In genomic region chr5:119537704-119538103, GRCh38 we compare ENCODE assay signal across 10 cellular contexts.
DNase-seq lines count a peak whose midpoint lies in the region; ATAC-seq, FAIRE-seq and TF ChIP-seq lines count a peak whose summit lies in the region.
"Had no signal": no experiment of that assay in that cellular context is flagged by ENCODE, and none has a peak within 500 bp of the region (broad histone marks: within the 10 kb centered on the region; RNA-seq: fewer than 3 reads in every experiment).

No MANE protein-coding gene starts in this region.

- ATAC-seq in HG03280 (IDR thresholded peaks at IDR 0.05; ENCODE audit: unreplicated experiment), result peak; percentile 98
- no peak for ATAC-seq in left colon

- no peak overlapping the region for H3K4me3 Mint-ChIP-seq in activated naive CD4-positive, alpha-beta T cell treated with anti-CD3 and anti-CD28 coated beads, Interleukin-2, amount 10 ng/mL, durations not matched to agents 7 days and 5 days

- H3K9me1 ChIP-seq in endothelial cell of umbilical vein (replicated peaks; ENCODE audit: control insufficient read depth, extremely low read depth, insufficient read depth, low read length), result no peaks in the 10 kb centered on the region

- no peaks in the 10 kb centered on the region for H4K20me1 ChIP-seq in endothelial cell of umbilical vein (replicated peaks; ENCODE audit: control insufficient read depth, extremely low read depth, insufficient read depth, low read length)

- H3K4me1 Mint-ChIP-seq in activated naive CD4-positive, alpha-beta T cell treated with anti-CD3 and anti-CD28 coated beads, Interleukin-2, amount 10 ng/mL, durations not matched to agents 7 days and 5 days, result no peaks in the 10 kb centered on the region

- H2AFZ ChIP-seq in endothelial cell of umbilical vein (ENCODE audit: low read depth, low read length), result no peak overlapping the region

- dilution Hi-C loops in endothelial cell of umbilical vein (cut with MboI; ENCODE audit: extremely low pct_ligation_motif_present, low sequenced_read_pairs), result no loop called here

- CTCF ChIA-PET in endothelial cell of umbilical vein (lab: Charles Lee), result interaction anchor here (1.0 to 1.9 kb wide), 6 partner anchors 8 to 67 kb away, joined by 3 to 8 read pairs (median 4); no protein-coding TSS in a partner anchor
- CTCF ChIA-PET in activated naive CD4-positive, alpha-beta T cell treated with anti-CD3 and anti-CD28 coated beads, Interleukin-2, amount 10 ng/mL, durations not matched to agents 7 days and 5 days (lab: Charles Lee), result no interaction called here

- H3K27me3 ChIP-seq in endothelial cell of umbilical vein (ENCODE audit: control insufficient read depth in 2 of 2, insufficient read depth in 2 of 2, low read length in 2 of 2) (no peaks in the 10 kb centered on the region), spleen (replicated peaks in 1 of 7) (no peaks in the 10 kb centered on the region)
- H3K27me3 ChIP-seq: adrenal gland had no signal

- no peak for TF ChIP-seq POLR2A in GM12892 (IDR thresholded peaks at IDR 0.05; ENCODE audit: low read depth, low read length)
- no peak for TF ChIP-seq POLR2A in endothelial cell of umbilical vein (IDR thresholded peaks at IDR 0.05; ENCODE audit: low read depth, low read length)
- no peak for TF ChIP-seq POLR2A in spleen (IDR thresholded peaks at IDR 0.05)

- no peaks in the 10 kb centered on the region for H3K27me3 Mint-ChIP-seq in activated naive CD4-positive, alpha-beta T cell treated with anti-CD3 and anti-CD28 coated beads, Interleukin-2, amount 10 ng/mL, durations not matched to agents 7 days and 5 days

- H3K36me3 Mint-ChIP-seq in activated naive CD4-positive, alpha-beta T cell treated with anti-CD3 and anti-CD28 coated beads, Interleukin-2, amount 10 ng/mL, durations not matched to agents 7 days and 5 days, result peaks cover 10% of the 10 kb centered on the region

- H3K27ac Mint-ChIP-seq in activated naive CD4-positive, alpha-beta T cell treated with anti-CD3 and anti-CD28 coated beads, Interleukin-2, amount 10 ng/mL, durations not matched to agents 7 days and 5 days, result no peak overlapping the region

- H3K9me3 Mint-ChIP-seq in activated naive CD4-positive, alpha-beta T cell treated with anti-CD3 and anti-CD28 coated beads, Interleukin-2, amount 10 ng/mL, durations not matched to agents 7 days and 5 days, result no peaks in the 10 kb centered on the region

- WGBS in spleen, 5 donors, result 45 to 71% (median 66%) methylated on average over 2 of the region's 2 CpGs

- H3K4me1 ChIP-seq in endothelial cell of umbilical vein (ENCODE audit: control insufficient read depth, extremely low read depth, insufficient read depth, low read length) (peaks cover 4% of the 10 kb centered on the region), spleen (no peaks in the 10 kb centered on the region)
- H3K4me1 ChIP-seq: adrenal gland had no signal

- TF ChIP-seq CTCF in GM20000 (IDR thresholded peaks at IDR 0.05; ENCODE audit: extremely low read depth, missing control alignments), result no peak
- no peak for TF ChIP-seq CTCF in endothelial cell of umbilical vein (IDR thresholded peaks at IDR 0.05; ENCODE audit: extremely low read depth in 1 of 2, insufficient read depth in 1 of 2, low read depth in 1 of 2, low read length in 2 of 2)
- TF ChIP-seq CTCF in spleen (IDR thresholded peaks at IDR 0.05 in 8 of 11, conservative IDR thresholded peaks at IDR 0.05 in 3 of 11), result no peak

- H3K79me2 ChIP-seq in endothelial cell of umbilical vein (ENCODE audit: control insufficient read depth, insufficient read depth, low read length), result no peaks in the 10 kb centered on the region

- no peak overlapping the region for H3K9ac ChIP-seq in endothelial cell of umbilical vein (replicated peaks; ENCODE audit: extremely low read depth, insufficient read depth, low read length)

- H3K27ac ChIP-seq in endothelial cell of umbilical vein (ENCODE audit: insufficient read depth, low read depth, low read length) (no peak overlapping the region), spleen (no peak overlapping the region)
- H3K27ac ChIP-seq: adrenal gland, left ventricle myocardium inferior had no signal

- FAIRE-seq in GM12892 (lab: Jason Lieb, UNC), result peak; percentile 87
- peak; percentile 93 for FAIRE-seq in endothelial cell of umbilical vein (lab: Jason Lieb, UNC)

- H3K4me3 ChIP-seq in endothelial cell of umbilical vein (replicated peaks in 1 of 3; ENCODE audit: insufficient read depth in 1 of 3, low read depth in 1 of 3, low read length in 3 of 3) (no peak overlapping the region), spleen (no peak overlapping the region)
- H3K4me3 ChIP-seq: adrenal gland, left ventricle myocardium inferior had no signal

- H3K36me3 ChIP-seq in endothelial cell of umbilical vein (ENCODE audit: control insufficient read depth in 2 of 2, extremely low read depth in 1 of 2, insufficient read depth in 2 of 2, low read length in 2 of 2) (peaks cover 1 to 3% of the 10 kb centered on the region in 2 experiments), spleen (peaks cover 5 to 95% (median 35%) of the 10 kb centered on the region in 6 donors)

- intact Hi-C loops in endothelial cell of umbilical vein (cut with micrococcal nuclease) (no loop called here), left colon (cut with DNase I, micrococcal nuclease) (no loop called here), spleen (cut with DNase I; ENCODE audit: low total_unique reads) (no loop called here)

- no peak overlapping the region for H3K4me2 ChIP-seq in endothelial cell of umbilical vein (ENCODE audit: insufficient read depth, low read length)

- BruUV-seq in endothelial cell of umbilical vein (replicated peaks; lab: Mats Ljungman, UMichigan), result no TSS peak

- H3K9me3 ChIP-seq in endothelial cell of umbilical vein (replicated peaks; ENCODE audit: control insufficient read depth, insufficient read depth, low read length) (no peaks in the 10 kb centered on the region), spleen (no peaks in the 10 kb centered on the region)
- H3K9me3 ChIP-seq: adrenal gland, left ventricle myocardium inferior had no signal

- DNase-seq in GM12892 (ENCODE audit: insufficient read length) (no peak), GM20000 (ENCODE audit: low spot score) (peak; percentile 54), endothelial cell of umbilical vein (ENCODE audit: low read depth, low spot score) (peak; percentile 67), left colon (no peak), spleen (no peak)
- no peak for DNase-seq in activated CD4-positive, alpha-beta T cell treated with anti-CD3 and anti-CD28 coated beads for 1 hour
- no peak for DNase-seq in activated naive CD4-positive, alpha-beta T cell treated with anti-CD3 and anti-CD28 coated beads, Interleukin-2, amount 10 ng/mL, durations not matched to agents 7 days and 5 days
- DNase-seq: adrenal gland, left ventricle myocardium inferior had no signal

- POLR2A ChIA-PET in endothelial cell of umbilical vein (lab: Charles Lee), result no interaction called here

TF ChIP-seq in endothelial cell of umbilical vein, 7 proteins besides CTCF, POLR2A, EP300 and RAD21:
- TF ChIP-seq MYC (IDR thresholded peaks at IDR 0.05; ENCODE audit: low read depth, low read length) (no peak), JUN (IDR thresholded peaks at IDR 0.05; ENCODE audit: borderline replicate concordance, insufficient read depth, insufficient read length, low read depth) (peak; percentile 69), FOS (IDR thresholded peaks at IDR 0.05; ENCODE audit: borderline replicate concordance, insufficient read depth, low read length) (peak; percentile 62), GATA2 (IDR thresholded peaks at IDR 0.05; ENCODE audit: insufficient read depth, insufficient read length, low read depth, low read length) (no peak)

Comparison
In these comparisons a context has a peak if more than half of its experiments do, and no peak if none do; other contexts are left out.
1. DNase-seq: peak in GM20000 (single experiment) and endothelial cell of umbilical vein (single experiment); none in GM12892 (single experiment), left colon (0 of 2), activated CD4-positive, alpha-beta T cell treated with anti-CD3 and anti-CD28 coated beads for 1 hour (single experiment), activated naive CD4-positive, alpha-beta T cell treated with anti-CD3 and anti-CD28 coated beads, Interleukin-2, amount 10 ng/mL, durations not matched to agents 7 days and 5 days (single experiment) and spleen (single experiment).